In the genomic region with DNA sequence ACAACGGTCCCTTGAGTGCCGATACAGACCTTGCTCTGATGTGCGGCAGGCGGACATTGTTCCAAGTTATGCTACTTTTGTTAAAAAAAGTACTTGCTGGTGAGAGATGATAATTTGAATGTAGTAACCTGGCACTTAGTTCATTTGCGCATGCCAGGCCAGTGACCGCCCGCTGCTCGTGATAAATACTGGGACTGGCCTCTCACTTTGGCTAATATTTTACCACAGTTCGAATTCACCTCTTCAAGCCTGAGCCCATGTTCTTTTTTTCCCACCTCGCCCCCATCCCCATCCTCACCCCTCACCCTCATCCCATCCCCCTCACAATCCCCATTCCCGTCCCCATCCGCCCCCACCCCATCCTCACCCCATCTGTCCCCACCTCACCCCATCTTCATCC, we compare ENCODE assay signal across 20 cellular contexts.
A peak's percentile ranks its signal among the peaks of the same experiment; 100 is the strongest.
DNase-seq lines count a peak whose midpoint lies in the region; ATAC-seq and TF ChIP-seq lines count a peak whose summit lies in the region.
"Had no signal": no experiment of that assay in that cellular context is flagged by ENCODE, and none has a peak within 500 bp of the region (broad histone marks: within the 10 kb centered on the region; RNA-seq: fewer than 3 reads in every experiment).

No MANE protein-coding gene starts in this region.

- no peaks in the 10 kb centered on the region for H3F3A ChIP-seq in neural cell (ENCODE audit: insufficient read depth, low read length, poor library complexity, severe bottlenecking)

- no peak for DNase-seq in T-cell
- DNase-seq in sciatic nerve (ENCODE audit: low spot score) = peak; percentile 31
- no peak for DNase-seq in GM10266 (ENCODE audit: extremely low spot score)
- DNase-seq: ACHN; BE2C; CD4-positive, alpha-beta memory T cell; DMS153; DMS79; GDM1; HFFc6 had no signal

- intact Hi-C loops in sciatic nerve (cut with DNase I) = no loop called here

- no peak overlapping the region; a peak in 1 of 22 replicates for H3K9ac ChIP-seq in BLaER1 treated with 17β-estradiol and CSF1 and Interleukin-3, amounts not matched to agents 10 nM and 100 nM
- H3K9ac ChIP-seq in neural cell (ENCODE audit: low read length) = peak overlapping the region; percentile 69
- H3K9ac ChIP-seq: KMS-11 had no signal

- no peak overlapping the region for H3K4me3 Mint-ChIP-seq in T-cell
- H3K4me3 Mint-ChIP-seq: CD14-positive monocyte, GM23338, HFFc6, IgD-negative memory B cell had no signal

- H3K36me3 ChIP-seq in BLaER1 treated with 17β-estradiol and CSF1 and Interleukin-3, amounts not matched to agents 10 nM and 100 nM = no peaks in the 10 kb centered on the region
- no peaks in the 10 kb centered on the region for H3K36me3 ChIP-seq in neural cell (ENCODE audit: insufficient read depth, low read length)
- H3K36me3 ChIP-seq: BE2C had no signal

- H3K9me3 ChIP-seq in BLaER1 treated with 17β-estradiol and CSF1 and Interleukin-3, amounts not matched to agents 10 nM and 100 nM (replicated peaks in 1 of 11) = no peaks in the 10 kb centered on the region
- no peaks in the 10 kb centered on the region for H3K9me3 ChIP-seq in neural cell (ENCODE audit: low read length)
- H3K9me3 ChIP-seq: BE2C had no signal

- H3K9me3 Mint-ChIP-seq in T-cell = no peaks in the 10 kb centered on the region
- H3K9me3 Mint-ChIP-seq: CD14-positive monocyte, HFFc6, IgD-negative memory B cell had no signal

- H2AFZ ChIP-seq in neural cell (ENCODE audit: low read depth, low read length) = no peak overlapping the region
- H2AFZ ChIP-seq: GM23338 had no signal

- H3K27me3 Mint-ChIP-seq in T-cell = no peaks in the 10 kb centered on the region
- H3K27me3 Mint-ChIP-seq: CD4-positive, alpha-beta memory T cell had no signal

- CTCF ChIA-PET in T-cell (lab: Charles Lee) = no interaction called here

- TF ChIP-seq EP300 in neural cell (conservative IDR thresholded peaks at IDR 0.05; ENCODE audit: poor library complexity, severe bottlenecking) = no peak

- H4K20me1 ChIP-seq in BLaER1 treated with 17β-estradiol and CSF1 and Interleukin-3, amounts not matched to agents 10 nM and 100 nM = no peaks in the 10 kb centered on the region; a peak in 1 of 22 replicates
- no peaks in the 10 kb centered on the region for H4K20me1 ChIP-seq in neural cell (ENCODE audit: insufficient read depth)

- no peak overlapping the region for H3K27ac ChIP-seq in BLaER1 treated with 17β-estradiol and CSF1 and Interleukin-3, amounts not matched to agents 10 nM and 100 nM
- H3K27ac ChIP-seq in neural cell (ENCODE audit: low read length) = peak overlapping the region; percentile 95
- H3K27ac ChIP-seq: KMS-11 had no signal

- TF ChIP-seq RAD21 in neural cell (conservative IDR thresholded peaks at IDR 0.05) = no peak

- H3K4me3 ChIP-seq in BLaER1 treated with 17β-estradiol and CSF1 and Interleukin-3, amounts not matched to agents 10 nM and 100 nM = no peak overlapping the region
- H3K4me3 ChIP-seq in neural cell (ENCODE audit: low read length) = no peak overlapping the region
- H3K4me3 ChIP-seq: GM23338 had no signal

- no peaks in the 10 kb centered on the region for H3K36me3 Mint-ChIP-seq in T-cell
- H3K36me3 Mint-ChIP-seq: CD14-positive monocyte; CD4-positive, alpha-beta memory T cell; IgD-negative memory B cell had no signal

- TF ChIP-seq CTCF in neural cell (IDR thresholded peaks at IDR 0.05; ENCODE audit: poor library complexity, severe bottlenecking) (no peak), GM10266 (IDR thresholded peaks at IDR 0.05; ENCODE audit: control insufficient read depth, insufficient read depth, low read depth, missing control alignments) (no peak)

- H3K27me3 ChIP-seq in BLaER1 treated with 17β-estradiol and CSF1 and Interleukin-3, amounts not matched to agents 10 nM and 100 nM = no peaks in the 10 kb centered on the region
- no peaks in the 10 kb centered on the region for H3K27me3 ChIP-seq in neural cell (ENCODE audit: insufficient read depth, low read depth, low read length)

- peaks cover 12 to 21% (median 15%) of the 10 kb centered on the region in 3 donors for H3K4me1 Mint-ChIP-seq in T-cell
- H3K4me1 Mint-ChIP-seq: CD14-positive monocyte, GM23338, IgD-negative memory B cell had no signal

- H3K4me1 ChIP-seq in BLaER1 treated with 17β-estradiol and CSF1 and Interleukin-3, amounts not matched to agents 10 nM and 100 nM = peaks cover 0 to 15% (median 9%) of the 10 kb centered on the region in 10 experiments; a peak in 12 of 20 replicates
- H3K4me1 ChIP-seq: BE2C had no signal

- no peaks in the 10 kb centered on the region for H3K79me2 ChIP-seq in neural cell (replicated peaks; ENCODE audit: insufficient read depth, low read length)

- peak overlapping the region in 8 of 11 experiments; percentile 13 to 52 (median 32); a peak in 10 of 22 replicates for H3K4me2 ChIP-seq in BLaER1 treated with 17β-estradiol and CSF1 and Interleukin-3, amounts not matched to agents 10 nM and 100 nM
- H3K4me2 ChIP-seq in neural cell (ENCODE audit: low read length) = no peak overlapping the region
- H3K4me2 ChIP-seq: GM23338, KMS-11 had no signal

- no peak for ATAC-seq in T-cell (replicated peaks in 1 of 4)
- no peak for ATAC-seq in sciatic nerve
- no peak for ATAC-seq in HG03196 (IDR thresholded peaks at IDR 0.05; ENCODE audit: unreplicated experiment)
- no peak for ATAC-seq in HG03095 (IDR thresholded peaks at IDR 0.05; ENCODE audit: unreplicated experiment)
- no peak for ATAC-seq in HG03342 (IDR thresholded peaks at IDR 0.05; ENCODE audit: unreplicated experiment)
- ATAC-seq: GM23338, HCT116 had no signal

- POLR2A ChIA-PET in T-cell (lab: Charles Lee) = no interaction called here

- H3K9me2 ChIP-seq in neural cell (ENCODE audit: insufficient read depth, low read length) = no peaks in the 10 kb centered on the region

- H3K27ac Mint-ChIP-seq in T-cell = peak overlapping the region; percentile 84 to 90
- H3K27ac Mint-ChIP-seq: CD14-positive monocyte, GM23338, HFFc6, IgD-negative memory B cell had no signal

TF ChIP-seq in neural cell, 6 proteins besides CTCF, POLR2A, EP300 and RAD21:
- TF ChIP-seq TAF1 (IDR thresholded peaks at IDR 0.05; ENCODE audit: low read depth) = no peak
- no peak for TF ChIP-seq POLR2AphosphoS5 (IDR thresholded peaks at IDR 0.05)
- TF ChIP-seq, protein P1, sequence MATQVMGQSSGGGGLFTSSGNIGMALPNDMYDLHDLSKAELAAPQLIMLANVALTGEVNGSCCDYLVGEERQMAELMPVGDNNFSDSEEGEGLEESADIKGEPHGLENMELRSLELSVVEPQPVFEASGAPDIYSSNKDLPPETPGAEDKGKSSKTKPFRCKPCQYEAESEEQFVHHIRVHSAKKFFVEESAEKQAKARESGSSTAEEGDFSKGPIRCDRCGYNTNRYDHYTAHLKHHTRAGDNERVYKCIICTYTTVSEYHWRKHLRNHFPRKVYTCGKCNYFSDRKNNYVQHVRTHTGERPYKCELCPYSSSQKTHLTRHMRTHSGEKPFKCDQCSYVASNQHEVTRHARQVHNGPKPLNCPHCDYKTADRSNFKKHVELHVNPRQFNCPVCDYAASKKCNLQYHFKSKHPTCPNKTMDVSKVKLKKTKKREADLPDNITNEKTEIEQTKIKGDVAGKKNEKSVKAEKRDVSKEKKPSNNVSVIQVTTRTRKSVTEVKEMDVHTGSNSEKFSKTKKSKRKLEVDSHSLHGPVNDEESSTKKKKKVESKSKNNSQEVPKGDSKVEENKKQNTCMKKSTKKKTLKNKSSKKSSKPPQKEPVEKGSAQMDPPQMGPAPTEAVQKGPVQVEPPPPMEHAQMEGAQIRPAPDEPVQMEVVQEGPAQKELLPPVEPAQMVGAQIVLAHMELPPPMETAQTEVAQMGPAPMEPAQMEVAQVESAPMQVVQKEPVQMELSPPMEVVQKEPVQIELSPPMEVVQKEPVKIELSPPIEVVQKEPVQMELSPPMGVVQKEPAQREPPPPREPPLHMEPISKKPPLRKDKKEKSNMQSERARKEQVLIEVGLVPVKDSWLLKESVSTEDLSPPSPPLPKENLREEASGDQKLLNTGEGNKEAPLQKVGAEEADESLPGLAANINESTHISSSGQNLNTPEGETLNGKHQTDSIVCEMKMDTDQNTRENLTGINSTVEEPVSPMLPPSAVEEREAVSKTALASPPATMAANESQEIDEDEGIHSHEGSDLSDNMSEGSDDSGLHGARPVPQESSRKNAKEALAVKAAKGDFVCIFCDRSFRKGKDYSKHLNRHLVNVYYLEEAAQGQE (IDR thresholded peaks at IDR 0.05; ENCODE audit: borderline replicate concordance) = no peak
- TF ChIP-seq MXI1 (conservative IDR thresholded peaks at IDR 0.05; ENCODE audit: poor library complexity, severe bottlenecking) = no peak
- no peak for TF ChIP-seq SMC3 (conservative IDR thresholded peaks at IDR 0.05; ENCODE audit: poor library complexity)
- no peak for TF ChIP-seq EZH2 (IDR thresholded peaks at IDR 0.05; ENCODE audit: borderline replicate concordance, insufficient read depth, low read length, poor library complexity, severe bottlenecking)
